ENCODE assay signal across 7 cellular contexts in genomic region chr1:86914998-86915736, GRCh38. TPM values are rescaled to one million over a fixed set of nuclear protein-coding genes. Genes with fewer than 3 reads are reported as not detected.
DNase-seq lines count a peak whose midpoint lies in the region; ATAC-seq lines count a peak whose summit lies in the region.

No MANE protein-coding gene starts in this region.

- peaks cover 2 to 3% of the 10 kb centered on the region in 2 experiments for H3K36me3 ChIP-seq in mesenchymal stem cell (ENCODE audit: control insufficient read depth in 1 of 2, insufficient read depth in 2 of 2, low read depth in 1 of 2, low read length in 2 of 2)

- WGBS in mesenchymal stem cell: under 1% methylated on average over 43 of the region's 43 CpGs

- peak overlapping the region in 1 of 2 experiments; percentile 95 for H3K14ac ChIP-seq in mesenchymal stem cell (ENCODE audit: low read length in 2 of 2)

- no peak overlapping the region for H3K27ac Mint-ChIP-seq in activated CD4-positive, alpha-beta memory T cell treated with anti-CD3 and anti-CD28 coated beads for 36 hours
- no peak overlapping the region for H3K27ac Mint-ChIP-seq in effector memory CD8-positive, alpha-beta T cell

- H3K4me1 ChIP-seq in mesenchymal stem cell (ENCODE audit: control insufficient read depth, insufficient read depth, low read depth, low read length): peaks cover 5% of the 10 kb centered on the region

- peak overlapping the region in 1 of 2 experiments; percentile 64 for H2BK12ac ChIP-seq in mesenchymal stem cell (ENCODE audit: low read length in 2 of 2)

- H3K27me3 Mint-ChIP-seq in activated CD4-positive, alpha-beta memory T cell treated with anti-CD3 and anti-CD28 coated beads for 36 hours: no peaks in the 10 kb centered on the region
- H3K27me3 Mint-ChIP-seq in effector memory CD8-positive, alpha-beta T cell: no peaks in the 10 kb centered on the region

- peaks cover 9% of the 10 kb centered on the region for H3K36me3 Mint-ChIP-seq in activated CD4-positive, alpha-beta memory T cell treated with anti-CD3 and anti-CD28 coated beads for 36 hours
- H3K36me3 Mint-ChIP-seq in effector memory CD8-positive, alpha-beta T cell (ENCODE audit: insufficient read depth): peaks cover 8% of the 10 kb centered on the region

- H3K27me3 ChIP-seq in mesenchymal stem cell (ENCODE audit: control insufficient read depth in 1 of 2, insufficient read depth in 1 of 2, low read length in 2 of 2): no peaks in the 10 kb centered on the region

- H3K4me3 ChIP-seq in mesenchymal stem cell (ENCODE audit: insufficient read depth in 1 of 2, low read depth in 1 of 2, low read length in 2 of 2): peak overlapping the region; percentile 83 to 99

- peaks cover 3% of the 10 kb centered on the region for H3K79me1 ChIP-seq in mesenchymal stem cell (replicated peaks; ENCODE audit: low read length, poor library complexity, severe bottlenecking)

- H3K18ac ChIP-seq in mesenchymal stem cell (ENCODE audit: low read depth in 1 of 2, low read length in 2 of 2): peak overlapping the region; percentile 37 to 89

- no peak overlapping the region for H3K27ac ChIP-seq in mesenchymal stem cell (ENCODE audit: low read length, poor library complexity, severe bottlenecking)

- peak overlapping the region in 1 of 2 experiments; percentile 99 for H3K23ac ChIP-seq in mesenchymal stem cell (ENCODE audit: low read length in 2 of 2)

- peaks cover 29% of the 10 kb centered on the region for H3K4me1 Mint-ChIP-seq in activated CD4-positive, alpha-beta memory T cell treated with anti-CD3 and anti-CD28 coated beads for 36 hours (ENCODE audit: low read depth)
- peaks cover 25 to 34% of the 10 kb centered on the region in 2 donors for H3K4me1 Mint-ChIP-seq in effector memory CD8-positive, alpha-beta T cell (ENCODE audit: low read depth in 2 of 2)

- H3K4me2 ChIP-seq in mesenchymal stem cell (ENCODE audit: low read length, poor library complexity, severe bottlenecking): peak overlapping the region; percentile 91

- H2AK5ac ChIP-seq in mesenchymal stem cell (ENCODE audit: low read length, severe bottlenecking): no peak overlapping the region

- no peaks in the 10 kb centered on the region for H3K9me3 Mint-ChIP-seq in activated CD4-positive, alpha-beta memory T cell treated with anti-CD3 and anti-CD28 coated beads for 36 hours
- no peaks in the 10 kb centered on the region for H3K9me3 Mint-ChIP-seq in effector memory CD8-positive, alpha-beta T cell

- H2BK15ac ChIP-seq in mesenchymal stem cell (ENCODE audit: low read depth, poor library complexity, severe bottlenecking): peak overlapping the region; percentile 99

- peak overlapping the region; percentile 27 for H2BK120ac ChIP-seq in mesenchymal stem cell (ENCODE audit: low read depth, low read length)

- peak overlapping the region in 1 of 2 experiments; percentile 57 for H3K4ac ChIP-seq in mesenchymal stem cell (ENCODE audit: low read depth in 1 of 2, low read length in 2 of 2)

- peak; percentile 29 for ATAC-seq in GM18502 (IDR thresholded peaks at IDR 0.05; ENCODE audit: poor library complexity, unreplicated experiment)
- peak; percentile 23 for ATAC-seq in HG03095 (IDR thresholded peaks at IDR 0.05; ENCODE audit: unreplicated experiment)
- ATAC-seq in effector memory CD8-positive, alpha-beta T cell (replicated peaks): peak; percentile 11

- H2AFZ ChIP-seq in mesenchymal stem cell (ENCODE audit: low read depth, low read length): peak overlapping the region; percentile 81

- H4K8ac ChIP-seq in mesenchymal stem cell (ENCODE audit: low read length): no peak overlapping the region

- intact Hi-C loops in activated CD4-positive, alpha-beta memory T cell treated with anti-CD3 and anti-CD28 coated beads for 36 hours (cut with micrococcal nuclease): loop anchor here (1.0 to 5.0 kb wide), 12 partner anchors 48 to 1976 kb away; partner anchors contain the start of genes BCL10, GTF2B, LMO4 and PKN2

- POLR2A ChIA-PET in activated CD4-positive, alpha-beta memory T cell treated with anti-CD3 and anti-CD28 coated beads for 36 hours (lab: Charles Lee): interaction anchor here (0.8 to 2.3 kb wide), 6 partner anchors 17 to 210 kb away, joined by 3 to 20 read pairs (median 4); partner anchors contain the start of gene SH3GLB1

- no peak overlapping the region for H2BK5ac ChIP-seq in mesenchymal stem cell (ENCODE audit: low read depth, low read length, poor library complexity, severe bottlenecking)

- H3K9ac ChIP-seq in mesenchymal stem cell (ENCODE audit: low read length): peak overlapping the region; percentile 95

- no peaks in the 10 kb centered on the region for H3K9me3 ChIP-seq in mesenchymal stem cell (ENCODE audit: control insufficient read depth, low read length)

- DNase-seq in NCI-H446 treated with DMSO at 0.1 percent for 48 hours (lab: John Stamatoyannopoulos, UW) (peak; percentile 30), mesenchymal stem cell (peak; percentile 75)
- DNase-seq in activated CD4-positive, alpha-beta memory T cell treated with anti-CD3 and anti-CD28 coated beads for 36 hours: peak; percentile 61
- DNase-seq in effector memory CD8-positive, alpha-beta T cell: peak; percentile 28 to 47 (median 37)
- DNase-seq in stimulated activated CD8-positive, alpha-beta memory T cell treated with anti-CD3 and anti-CD28 coated beads, Interleukin-15, amount 100 ng/mL, for 1 hour (ENCODE audit: low read depth): peak; percentile 19

- CTCF ChIA-PET in activated CD4-positive, alpha-beta memory T cell treated with anti-CD3 and anti-CD28 coated beads for 36 hours (lab: Charles Lee): interaction anchor here (0.5 to 6.2 kb wide), 4 partner anchors 41 to 210 kb away, joined by 4 to 37 read pairs (median 16); partner anchors contain the start of gene SH3GLB1

- no peak overlapping the region for H3K4me3 Mint-ChIP-seq in activated CD4-positive, alpha-beta memory T cell treated with anti-CD3 and anti-CD28 coated beads for 36 hours
- no peak overlapping the region for H3K4me3 Mint-ChIP-seq in effector memory CD8-positive, alpha-beta T cell

- no peak overlapping the region for H4K91ac ChIP-seq in mesenchymal stem cell (ENCODE audit: low read length)

RNA-seq across cellular contexts. Expression of gene HS2ST1, which starts 0.7 kb away (rescaled TPM):
- 10 to 100 TPM; 16.4 to 16.5 TPM for total RNA-seq in activated CD4-positive, alpha-beta memory T cell treated with anti-CD3 and anti-CD28 coated beads for 36 hours
- 18.9 TPM for polyA plus RNA-seq in mesenchymal stem cell (2013, experiment 1 of 2)
- 19.8 TPM for polyA plus RNA-seq in mesenchymal stem cell (2013, experiment 2 of 2)

RNA-seq across cellular contexts. Expression of gene SELENOF, which starts 1.2 kb away (rescaled TPM):
- 100 to 1,000 TPM; 127 to 139 TPM for total RNA-seq in activated CD4-positive, alpha-beta memory T cell treated with anti-CD3 and anti-CD28 coated beads for 36 hours
- polyA plus RNA-seq in mesenchymal stem cell (2013, experiment 1 of 2): 196 TPM
- polyA plus RNA-seq in mesenchymal stem cell (2013, experiment 2 of 2): 205 TPM

Comparison
In these comparisons a context has a peak if more than half of its experiments do, and no peak if none do; other contexts are left out.
1. DNase-seq: peak in every context shown above with its lines; median percentile 75 in mesenchymal stem cell; 61 in activated CD4-positive, alpha-beta memory T cell treated with anti-CD3 and anti-CD28 coated beads for 36 hours; 37 in effector memory CD8-positive, alpha-beta T cell; 30 in NCI-H446 treated with DMSO at 0.1 percent for 48 hours; 19 in stimulated activated CD8-positive, alpha-beta memory T cell treated with anti-CD3 and anti-CD28 coated beads, Interleukin-15, amount 100 ng/mL, for 1 hour.